10 cellular contexts compared by ENCODE assay signal in genomic region chr15:92638291-92638708, GRCh38. TPM values are rescaled to one million over a fixed set of nuclear protein-coding genes. Genes with fewer than 3 reads are reported as not detected.
DNase-seq lines count a peak whose midpoint lies in the region; TF ChIP-seq lines count a peak whose summit lies in the region.
"Had no signal": no experiment of that assay in that cellular context is flagged by ENCODE, and none has a peak within 500 bp of the region (broad histone marks: within the 10 kb centered on the region; RNA-seq: fewer than 3 reads in every experiment).

No MANE protein-coding gene starts in this region.

- TF ChIP-seq CTCF in VCaP (conservative IDR thresholded peaks at IDR 0.05) = no peak

- peak; percentile 84 for DNase-seq in COLO668 (lab: John Stamatoyannopoulos, UW; ENCODE audit: unreplicated experiment)
- peak; percentile 66 for DNase-seq in NCI-H1105 (lab: John Stamatoyannopoulos, UW)
- peak; percentile 44 for DNase-seq in mucosa of gallbladder (ENCODE audit: low spot score)
- no peak for DNase-seq in NOMO-1 treated with DMSO at 0.1 percent for 48 hours (lab: John Stamatoyannopoulos, UW; ENCODE audit: unreplicated experiment)
- no peak for DNase-seq in middle frontal gyrus (ENCODE audit: extremely low spot score, low spot score)
- DNase-seq in NCI-H2227 (lab: John Stamatoyannopoulos, UW; ENCODE audit: unreplicated experiment) = no peak
- DNase-seq in D341Med (ENCODE audit: low spot score) = no peak
- DNase-seq: HCEC 1CT had no signal

- H3K27ac ChIP-seq in VCaP = peak overlapping the region; percentile 100
- H3K27ac ChIP-seq: parathyroid adenoma had no signal

RNA-seq across cellular contexts. Expression of gene FAM174B, which starts 17.3 kb away (rescaled TPM):
- total RNA-seq in mucosa of gallbladder = 34.4 TPM

Comparison
In these comparisons a context has a peak if more than half of its experiments do, and no peak if none do; other contexts are left out.
1. DNase-seq: peak in COLO668 (single experiment), NCI-H1105 (single experiment) and mucosa of gallbladder (single experiment); none in NOMO-1 treated with DMSO at 0.1 percent for 48 hours (single experiment), middle frontal gyrus (single experiment), NCI-H2227 (single experiment) and D341Med (single experiment).